In genomic region chr2:44044281-44044720, GRCh38 we compare ENCODE assay signal across 1 cellular context.
TF ChIP-seq lines count a peak whose summit lies in the region.

No MANE protein-coding gene starts in this region.

TF ChIP-seq in HEK293, 187 proteins besides CTCF, POLR2A, EP300 and RAD21 (continued from another document):
- TF ChIP-seq ZNF518A (tag by site-specific recombination; conservative IDR thresholded peaks at IDR 0.05; ENCODE audit: low read depth) (peak; percentile 20; the same call in 1 of the 2 replicates), ZNF544 (tag by site-specific recombination; IDR thresholded peaks at IDR 0.05) (no peak), ZNF302 (tag by site-specific recombination; IDR thresholded peaks at IDR 0.05; ENCODE audit: low read depth) (no peak)
